In genomic region chrX:68703849-68704248, GRCh38 we compare ENCODE assay signal across 26 cellular contexts. TPM values are rescaled to one million over a fixed set of nuclear protein-coding genes. Genes with fewer than 3 reads are reported as not detected.
DNase-seq lines count a peak whose midpoint lies in the region; ATAC-seq and TF ChIP-seq lines count a peak whose summit lies in the region.
"Had no signal": no experiment of that assay in that cellular context is flagged by ENCODE, and none has a peak within 500 bp of the region (broad histone marks: within the 10 kb centered on the region; RNA-seq: fewer than 3 reads in every experiment).

No MANE protein-coding gene starts in this region.

- H3K9me3 ChIP-seq in heart left ventricle: no peaks in the 10 kb centered on the region
- no peaks in the 10 kb centered on the region for H3K9me3 ChIP-seq in right atrium auricular region
- H3K9me3 ChIP-seq in Loucy (ENCODE audit: insufficient read depth, low read depth, low read length): no peaks in the 10 kb centered on the region
- H3K9me3 ChIP-seq in right cardiac atrium (ENCODE audit: control insufficient read depth, low read length): no peaks in the 10 kb centered on the region
- no peaks in the 10 kb centered on the region for H3K9me3 ChIP-seq in subcutaneous abdominal adipose tissue (ENCODE audit: control insufficient read depth in 5 of 5, low read length in 5 of 5)
- H3K9me3 ChIP-seq: A549, breast epithelium, mucosa of descending colon, stomach, transverse colon had no signal

- no peaks in the 10 kb centered on the region for H3K9me2 ChIP-seq in Loucy (replicated peaks; ENCODE audit: low read depth, low read length)

- no peak for TF ChIP-seq POLR2A in heart left ventricle (IDR thresholded peaks at IDR 0.05)

- peak overlapping the region; percentile 0; the same call in 1 of the 2 replicates for H2AFZ ChIP-seq in Loucy (ENCODE audit: low read length)
- H2AFZ ChIP-seq: GM23248 had no signal

- ATAC-seq in heart left ventricle: peak in 3 of 4 donors; percentile 28 to 59 (median 28)
- ATAC-seq in right cardiac atrium: peak in 1 of 2 donors; percentile 35
- ATAC-seq in GM19023 (IDR thresholded peaks at IDR 0.05; ENCODE audit: unreplicated experiment): no peak
- ATAC-seq in HG02884 (IDR thresholded peaks at IDR 0.05; ENCODE audit: unreplicated experiment): no peak
- ATAC-seq: A549, left colon, mucosa of descending colon, SK-N-SH treated with all-trans-retinoic acid at 6 μM for 48 hours had no signal

- H3K4me1 ChIP-seq in heart left ventricle (peaks cover 0 to 82% (median 30%) of the 10 kb centered on the region in 12 donors), right atrium auricular region (peaks cover 0 to 70% of the 10 kb centered on the region in 2 donors), Loucy (ENCODE audit: insufficient read depth, low read length, poor library complexity, severe bottlenecking) (peaks cover 6% of the 10 kb centered on the region), right cardiac atrium (ENCODE audit: control insufficient read depth, insufficient read depth, low read length) (peaks cover 14% of the 10 kb centered on the region), subcutaneous abdominal adipose tissue (ENCODE audit: control insufficient read depth in 5 of 5, insufficient read depth in 5 of 5, low read length in 5 of 5) (peaks cover 0 to 93% (median 33%) of the 10 kb centered on the region in 5 donors)
- H3K4me1 ChIP-seq: A549, breast epithelium, transverse colon had no signal

- in situ Hi-C loops in GM13977 (cut with MboI; ENCODE audit: low pct_unique_long_range_greater_than_20kb, low sequenced_read_pairs, unreplicated experiment): loop anchor here (25.0 kb wide), 1 partner anchor 192 kb away; no protein-coding TSS in a partner anchor

- H3K27me3 ChIP-seq in heart left ventricle (peaks cover 0 to 6% (median 0%) of the 10 kb centered on the region in 9 donors), right atrium auricular region (no peaks in the 10 kb centered on the region), Loucy (ENCODE audit: insufficient read depth, low read length, poor library complexity, severe bottlenecking) (no peaks in the 10 kb centered on the region), right cardiac atrium (ENCODE audit: control insufficient read depth, insufficient read depth) (no peaks in the 10 kb centered on the region), subcutaneous abdominal adipose tissue (ENCODE audit: control insufficient read depth in 5 of 5, insufficient read depth in 4 of 5, low read length in 5 of 5) (peaks cover 0 to 35% (median 17%) of the 10 kb centered on the region in 5 donors)
- H3K27me3 ChIP-seq: stomach, transverse colon had no signal

- H3F3A ChIP-seq in Loucy (ENCODE audit: low read depth): no peaks in the 10 kb centered on the region

- intact Hi-C loops in heart left ventricle (cut with DNase I) (loop anchor here in 1 of 10 donors (10.0 kb wide), 1 partner anchor 109 kb away; no protein-coding TSS in a partner anchor), right cardiac atrium (cut with DNase I) (loop anchor here in 1 of 4 donors (10.0 kb wide), 1 partner anchor 189 kb away; no protein-coding TSS in a partner anchor)

- no peaks in the 10 kb centered on the region for H4K20me1 ChIP-seq in Loucy (ENCODE audit: insufficient read depth, low read length, poor library complexity, severe bottlenecking)

- no peak overlapping the region for H3K4me3 ChIP-seq in heart left ventricle
- no peak overlapping the region for H3K4me3 ChIP-seq in right atrium auricular region
- H3K4me3 ChIP-seq in Loucy (ENCODE audit: low read length, poor library complexity, severe bottlenecking): no peak overlapping the region
- no peak overlapping the region for H3K4me3 ChIP-seq in right cardiac atrium (ENCODE audit: low read length)
- no peak overlapping the region for H3K4me3 ChIP-seq in subcutaneous abdominal adipose tissue (ENCODE audit: low read depth in 1 of 5, low read length in 5 of 5)
- H3K4me3 ChIP-seq: A549, breast epithelium, coronary artery, GM23248, mucosa of descending colon, stomach, transverse colon had no signal

- peak overlapping the region in 10 of 12 donors; percentile 38 to 75 (median 54) for H3K27ac ChIP-seq in heart left ventricle
- peak overlapping the region in 1 of 2 donors; percentile 16 for H3K27ac ChIP-seq in right atrium auricular region
- peak overlapping the region; percentile 37 for H3K27ac ChIP-seq in right cardiac atrium (ENCODE audit: low read length)
- H3K27ac ChIP-seq in subcutaneous abdominal adipose tissue (ENCODE audit: low read depth, low read length): peak overlapping the region; percentile 5
- H3K27ac ChIP-seq: A549, GM23248, HL-60, transverse colon, WERI-Rb-1 had no signal

- DNase-seq in heart left ventricle (no peak), right atrium auricular region (ENCODE audit: low spot score) (no peak), right cardiac atrium (no peak), GM13977 (ENCODE audit: low spot score) (no peak)
- DNase-seq: activated CD4-positive, alpha-beta T cell treated with anti-CD3 and anti-CD28 coated beads, Interleukin-2, amount 50 U/mL, for 1 hour; activated effector memory CD4-positive, alpha-beta T cell treated with anti-CD3 and anti-CD28 coated beads, Interleukin-2, amount 50 U/mL, for 16 hours; glutamatergic neuron; GM23248; left colon; MM.1S; mucosa of descending colon; NCI-H187; NCI-H69; RPMI8226; stomach; transverse colon; WERI-Rb-1 had no signal

- no peaks in the 10 kb centered on the region for H3K79me2 ChIP-seq in Loucy (ENCODE audit: insufficient read depth, low read length)

- H3K4me2 ChIP-seq in Loucy (ENCODE audit: low read depth, low read length, poor library complexity, severe bottlenecking): no peak overlapping the region
- H3K4me2 ChIP-seq: A549 had no signal

- 44 to 56% (median 50%) methylated on average over 3 of the region's 3 CpGs for WGBS in heart left ventricle, 4 donors
- 57% methylated on average over 3 of the region's 3 CpGs for WGBS in right cardiac atrium

- H3K36me3 ChIP-seq in heart left ventricle (no peaks in the 10 kb centered on the region), right atrium auricular region (no peaks in the 10 kb centered on the region), Loucy (ENCODE audit: insufficient read depth, low read length) (no peaks in the 10 kb centered on the region), subcutaneous abdominal adipose tissue (ENCODE audit: control insufficient read depth in 5 of 5, insufficient read depth in 5 of 5, low read length in 5 of 5) (no peaks in the 10 kb centered on the region)
- H3K36me3 ChIP-seq: breast epithelium, stomach, transverse colon, WERI-Rb-1 had no signal

- TF ChIP-seq CTCF in heart left ventricle (IDR thresholded peaks at IDR 0.05) (no peak), right atrium auricular region (IDR thresholded peaks at IDR 0.05) (no peak), Loucy (conservative IDR thresholded peaks at IDR 0.05; ENCODE audit: low read length) (no peak), GM13977 (IDR thresholded peaks at IDR 0.05; ENCODE audit: extremely low read depth, insufficient read depth, missing control alignments) (no peak)

- H3K9ac ChIP-seq in Loucy (ENCODE audit: low read depth, low read length, poor library complexity, severe bottlenecking) (no peak overlapping the region), subcutaneous abdominal adipose tissue (ENCODE audit: low read length in 5 of 5) (no peak overlapping the region)
- H3K9ac ChIP-seq: GM23248 had no signal

RNA-seq across cellular contexts. Expression of gene STARD8, which starts 56.4 kb away (rescaled TPM):
- total RNA-seq in heart left ventricle (10 to 100 TPM in 3 of 9 donors, 1 to 10 TPM in 6; 5.6 to 17.5 (median 7.1) TPM), right atrium auricular region (10 to 100 TPM in 1 of 2 donors, 1 to 10 TPM in 1; 8.3 to 14.6 TPM), right cardiac atrium (10 to 100 TPM; 10.2 to 12.2 (median 10.5) TPM)
- polyA plus RNA-seq in heart left ventricle (1 to 10 TPM; 4.2 to 6.5 TPM), right cardiac atrium (6.0 TPM)

Comparison
In these comparisons a context has a peak if more than half of its experiments do, and no peak if none do; other contexts are left out.
1. ATAC-seq: peak in heart left ventricle (3 of 4); none in GM19023 (single experiment) and HG02884 (single experiment).